7 cellular contexts compared by ENCODE assay signal in genomic region chr12:88579572-88579940, GRCh38. TPM values are rescaled to one million over a fixed set of nuclear protein-coding genes. Genes with fewer than 3 reads are reported as not detected.
DNase-seq lines count a peak whose midpoint lies in the region; ATAC-seq and TF ChIP-seq lines count a peak whose summit lies in the region.

No MANE protein-coding gene starts in this region.

- H3K27ac ChIP-seq in H9 (ENCODE audit: insufficient read length, low read depth, low read length): no peak overlapping the region
- peak overlapping the region; percentile 48 to 83 (median 67) for H3K27ac ChIP-seq in Peyer's patch

- no peak overlapping the region for H2BK12ac ChIP-seq in H9 (ENCODE audit: insufficient read length, low read depth, low read length)

- no peak overlapping the region for H3K4ac ChIP-seq in H9 (ENCODE audit: low read depth, low read length)

- H2BK15ac ChIP-seq in H9 (ENCODE audit: low read depth, low read length): no peak overlapping the region

- DNase-seq in H9 (no peak), Peyer's patch (peak in 2 of 3 donors; percentile 55 to 72), endothelial cell (ENCODE audit: low spot score) (peak; percentile 49), NK-92 (lab: John Stamatoyannopoulos, UW; ENCODE audit: unreplicated experiment) (no peak), inferior parietal cortex (ENCODE audit: extremely low spot score) (no peak)

- H3K36me3 ChIP-seq in Peyer's patch: no peaks in the 10 kb centered on the region
- no peaks in the 10 kb centered on the region for H3K36me3 ChIP-seq in mucosa of stomach (ENCODE audit: control insufficient read depth, insufficient read depth, low read length)

- H3K27me3 ChIP-seq in H9 (ENCODE audit: insufficient read depth, low read length) (no peaks in the 10 kb centered on the region), Peyer's patch (no peaks in the 10 kb centered on the region), mucosa of stomach (ENCODE audit: control insufficient read depth, insufficient read depth, low read length) (no peaks in the 10 kb centered on the region)

- peak overlapping the region; percentile 52 for H3K9ac ChIP-seq in H9 (ENCODE audit: extremely low read depth, insufficient read length, low read length)
- H3K9ac ChIP-seq in mucosa of stomach (ENCODE audit: low read length): peak overlapping the region; percentile 78

- H3K18ac ChIP-seq in H9 (ENCODE audit: insufficient read length, low read depth, low read length): no peak overlapping the region

- no peak overlapping the region for H3T11ph ChIP-seq in H9 (ENCODE audit: low read length)

- H3K9me3 ChIP-seq in H9 (ENCODE audit: control insufficient read depth, low read depth, low read length) (no peaks in the 10 kb centered on the region), Peyer's patch (no peaks in the 10 kb centered on the region), mucosa of stomach (ENCODE audit: control insufficient read depth, low read length) (no peaks in the 10 kb centered on the region)

- H4K20me1 ChIP-seq in H9 (ENCODE audit: control insufficient read depth, insufficient read depth, insufficient read length): no peaks in the 10 kb centered on the region

- H3K4me1 Mint-ChIP-seq in H9: peaks cover 41 to 54% of the 10 kb centered on the region in 2 experiments
- peaks cover 21% of the 10 kb centered on the region for H3K4me1 Mint-ChIP-seq in endothelial cell (ENCODE audit: unreplicated experiment)

- no peak for TF ChIP-seq POLR2A in Peyer's patch (IDR thresholded peaks at IDR 0.05)

- H3K56ac ChIP-seq in H9 (ENCODE audit: insufficient read length, low read depth, low read length): no peak overlapping the region

- H3K4me1 ChIP-seq in H9 (ENCODE audit: insufficient read depth, low read length): no peaks in the 10 kb centered on the region
- H3K4me1 ChIP-seq in Peyer's patch: peaks cover 0 to 16% (median 0%) of the 10 kb centered on the region in 4 donors
- H3K4me1 ChIP-seq in mucosa of stomach (ENCODE audit: control insufficient read depth, insufficient read depth, low read length): peaks cover 1% of the 10 kb centered on the region

- no peak overlapping the region for H2AK5ac ChIP-seq in H9 (ENCODE audit: insufficient read length, low read length)

- peak overlapping the region in 1 of 3 experiments; percentile 75; a peak in 1 of 7 replicates for H3K27ac Mint-ChIP-seq in H9
- H3K27ac Mint-ChIP-seq in endothelial cell (ENCODE audit: unreplicated experiment): peak overlapping the region; percentile 58

- H3K36me3 Mint-ChIP-seq in H9 (ENCODE audit: insufficient read depth in 1 of 3, low read depth in 3 of 3) (no peaks in the 10 kb centered on the region), endothelial cell (ENCODE audit: low read depth, unreplicated experiment) (no peaks in the 10 kb centered on the region)

- TF ChIP-seq CTCF in H9 (conservative IDR thresholded peaks at IDR 0.05) (no peak), Peyer's patch (IDR thresholded peaks at IDR 0.05) (no peak), endothelial cell (IDR thresholded peaks at IDR 0.05; ENCODE audit: unreplicated experiment) (no peak)

- no peaks in the 10 kb centered on the region for H3K79me1 ChIP-seq in H9 (ENCODE audit: insufficient read depth, low read depth, low read length, poor library complexity, severe bottlenecking)

- no peak overlapping the region for H4K5ac ChIP-seq in H9 (ENCODE audit: insufficient read length, low read depth, low read length)

- peak overlapping the region; percentile 34 to 77 (median 57) for H3K4me3 ChIP-seq in Peyer's patch
- peak overlapping the region; percentile 89 for H3K4me3 ChIP-seq in mucosa of stomach (ENCODE audit: low read length)

- no peak overlapping the region for H3K14ac ChIP-seq in H9 (ENCODE audit: insufficient read depth, low read length)

- H4K8ac ChIP-seq in H9 (replicated peaks; ENCODE audit: insufficient read length, low read depth, low read length): no peak overlapping the region

- no peaks in the 10 kb centered on the region for H3K79me2 ChIP-seq in H9 (ENCODE audit: insufficient read depth, low read length)

- H2BK20ac ChIP-seq in H9 (ENCODE audit: low read depth, low read length, poor library complexity, severe bottlenecking): no peak overlapping the region

- ATAC-seq in HG03565 (IDR thresholded peaks at IDR 0.05; ENCODE audit: unreplicated experiment): no peak

- H2AFZ ChIP-seq in H9 (ENCODE audit: low read length): no peak overlapping the region

- H2BK120ac ChIP-seq in H9 (ENCODE audit: low read depth, low read length, poor library complexity, severe bottlenecking): no peak overlapping the region

- H4K91ac ChIP-seq in H9 (ENCODE audit: insufficient read length, low read depth, low read length): no peak overlapping the region

- H2BK5ac ChIP-seq in H9 (ENCODE audit: insufficient read length, low read length): no peak overlapping the region

- WGBS in H9 (ENCODE audit: extremely low coverage, insufficient read length, low lambda C conversion rate): no CpG with 5 or more reads among the region's 27 CpGs

- H3K23me2 ChIP-seq in H9 (ENCODE audit: insufficient read length, low read depth, low read length, poor library complexity, severe bottlenecking): peaks cover 17% of the 10 kb centered on the region

- peak overlapping the region; percentile 73 for H3K4me2 ChIP-seq in H9 (ENCODE audit: insufficient read depth, insufficient read length, low read length)

- H3K9me3 Mint-ChIP-seq in H9: 0 out of 5 replicates have a peak, but pooled peaks cover 0 to under 1% of the 10 kb centered on the region in 2 experiments
- no peaks in the 10 kb centered on the region for H3K9me3 Mint-ChIP-seq in endothelial cell (ENCODE audit: unreplicated experiment)

- H3K27me3 Mint-ChIP-seq in H9 (ENCODE audit: low read depth) (no peaks in the 10 kb centered on the region; the same call in none of the 2 replicates), endothelial cell (ENCODE audit: unreplicated experiment) (peaks cover 6% of the 10 kb centered on the region)

- H3K4me3 Mint-ChIP-seq in H9: peak overlapping the region; percentile 90 to 93
- peak overlapping the region; percentile 97 for H3K4me3 Mint-ChIP-seq in endothelial cell (ENCODE audit: unreplicated experiment)

- H3K23ac ChIP-seq in H9 (ENCODE audit: insufficient read length, low read depth, low read length): no peak overlapping the region

RNA-seq across cellular contexts. Expression of gene KITLG, which starts 0.7 kb away (rescaled TPM):
- total RNA-seq in H9 (2021) (11.7 and 12.1 TPM in 2 replicates), Peyer's patch (10 to 100 TPM in 2 of 4 donors, 1 to 10 TPM in 2; 5.2 to 29.7 (median 9.3) TPM), endothelial cell (ENCODE audit: unreplicated experiment) (28.3 TPM)

Comparison
In these comparisons a context has a peak if more than half of its experiments do, and no peak if none do; other contexts are left out.
1. DNase-seq: peak in Peyer's patch (2 of 3) and endothelial cell (single experiment); none in H9 (single experiment), NK-92 (single experiment) and inferior parietal cortex (single experiment).